ENCODE assay signal across 8 cellular contexts in the genomic region with DNA sequence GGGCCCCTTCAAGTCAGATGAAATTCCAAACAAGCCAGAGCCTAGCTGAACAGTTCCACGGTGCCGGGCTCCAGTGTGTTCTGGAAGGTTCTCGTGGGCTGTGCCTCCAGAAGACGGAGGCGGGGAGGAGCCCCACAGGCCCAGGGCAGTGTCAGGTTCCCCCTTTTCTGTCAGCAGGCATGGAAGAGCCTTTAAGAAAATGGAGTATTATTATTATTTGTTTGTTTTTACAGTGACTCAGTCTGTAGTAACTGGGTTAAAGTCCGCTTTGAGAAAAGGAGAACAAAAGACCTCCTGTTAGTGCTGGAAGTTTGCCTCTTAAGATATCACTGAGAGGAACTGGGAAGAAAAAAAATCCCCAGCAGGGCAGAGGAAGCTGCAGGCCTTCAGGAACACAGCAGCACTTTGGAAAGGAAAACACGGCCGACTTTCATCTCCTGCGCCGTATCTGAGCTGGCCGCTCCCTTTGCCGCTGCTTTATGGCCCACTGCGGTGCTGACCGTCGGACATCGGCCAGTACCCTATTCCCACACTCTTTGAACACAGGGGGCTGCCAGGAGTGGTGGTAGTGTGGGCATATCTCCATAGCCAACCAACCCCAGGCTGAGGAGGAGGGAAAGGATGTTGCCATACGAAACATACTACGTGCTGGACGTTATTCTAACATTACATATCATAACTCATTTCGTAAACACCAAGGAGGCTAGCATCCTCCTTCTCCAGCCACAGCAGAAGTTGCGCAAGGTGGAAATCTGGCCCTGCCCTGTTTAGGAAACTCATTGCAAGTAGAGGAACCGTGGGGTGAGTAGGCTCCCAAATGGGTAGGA.
DNase-seq lines count a peak whose midpoint lies in the region; ATAC-seq and TF ChIP-seq lines count a peak whose summit lies in the region.

No MANE protein-coding gene starts in this region.

- TF ChIP-seq CTCF in GM10266 (IDR thresholded peaks at IDR 0.05; ENCODE audit: control insufficient read depth, insufficient read depth, low read depth, missing control alignments) (no peak), GM10248 (IDR thresholded peaks at IDR 0.05; ENCODE audit: control extremely low read depth, extremely low read depth, low read depth, missing control alignments) (no peak)

- POLR2A ChIA-PET in GM10248 (lab: Yijun Ruan, JAX) = no interaction called here

- no peaks in the 10 kb centered on the region for H3K9me3 ChIP-seq in mucosa of stomach (ENCODE audit: control insufficient read depth, low read length)

- H3K27me3 ChIP-seq in mucosa of stomach (ENCODE audit: control insufficient read depth, insufficient read depth, low read length) = no peaks in the 10 kb centered on the region

- peak; percentile 28 for DNase-seq in SKM-1 treated with dmso at 0.1 percent for 144 hours (lab: John Stamatoyannopoulos, UW; ENCODE audit: unreplicated experiment)
- no peak for DNase-seq in SKM-1 (lab: John Stamatoyannopoulos, UW; ENCODE audit: unreplicated experiment)
- DNase-seq in epidermal melanocyte (ENCODE audit: insufficient read length, low spot score) = peak; percentile 96
- DNase-seq in GM10266 (ENCODE audit: extremely low spot score) = no peak
- no peak for DNase-seq in GM10248 (ENCODE audit: extremely low spot score)

- no peaks in the 10 kb centered on the region for H3K36me3 ChIP-seq in mucosa of stomach (ENCODE audit: control insufficient read depth, insufficient read depth, low read length)

- no peak for ATAC-seq in HG03108 (IDR thresholded peaks at IDR 0.05; ENCODE audit: unreplicated experiment)
- no peak for ATAC-seq in GM21723 (IDR thresholded peaks at IDR 0.05; ENCODE audit: unreplicated experiment)

- CTCF ChIA-PET in GM10248 (lab: Yijun Ruan, JAX) = interaction anchor here (1.3 kb wide), 1 partner anchor 159 kb away, joined by 3 read pairs; no protein-coding TSS in a partner anchor

- peak overlapping the region; percentile 53 for H3K9ac ChIP-seq in mucosa of stomach (ENCODE audit: low read length)

- peaks cover 36% of the 10 kb centered on the region for H3K4me1 ChIP-seq in mucosa of stomach (ENCODE audit: control insufficient read depth, insufficient read depth, low read length)

- peak overlapping the region; percentile 11 for H3K4me3 ChIP-seq in mucosa of stomach (ENCODE audit: low read length)

Comparison
In these comparisons a context has a peak if more than half of its experiments do, and no peak if none do; other contexts are left out.
1. DNase-seq: peak in SKM-1 treated with dmso at 0.1 percent for 144 hours (single experiment) and epidermal melanocyte (single experiment); none in SKM-1 (single experiment), GM10266 (single experiment) and GM10248 (single experiment).